Comparison of ENCODE assay signal across 1 cellular context in genomic region chr11:3885855-3886254, GRCh38.
A peak's percentile ranks its signal among the peaks of the same experiment; 100 is the strongest.
TF ChIP-seq lines count a peak whose summit lies in the region.

No MANE protein-coding gene starts in this region.

TF ChIP-seq in HCT116, 20 proteins besides CTCF, POLR2A, EP300 and RAD21:
- peak; percentile 65 for TF ChIP-seq JUND (IDR thresholded peaks at IDR 0.05)
- TF ChIP-seq ZNF274 (IDR thresholded peaks at IDR 0.05; ENCODE audit: low read depth, low read length) = no peak
- TF ChIP-seq FOSL1 (IDR thresholded peaks at IDR 0.05; ENCODE audit: low read depth) = peak; percentile 60; the same call in 1 of the 2 replicates
- TF ChIP-seq REST (IDR thresholded peaks at IDR 0.05; ENCODE audit: low read depth) = no peak
- TF ChIP-seq CBX3 (IDR thresholded peaks at IDR 0.05; ENCODE audit: low read depth) = peak; percentile 38; the same call in 1 of the 2 replicates
- peak; percentile 60 for TF ChIP-seq SP1 (IDR thresholded peaks at IDR 0.05; ENCODE audit: low read depth)
- peak; percentile 60 for TF ChIP-seq MAX (IDR thresholded peaks at IDR 0.05)
- peak; percentile 62 for TF ChIP-seq TCF7L2 (IDR thresholded peaks at IDR 0.05; ENCODE audit: borderline replicate concordance, extremely low read depth, insufficient read depth, insufficient read length)
TF ChIP-seq in HCT116: peak in this region for 6.
